ENCODE assay signal across 22 cellular contexts in the genomic region with DNA sequence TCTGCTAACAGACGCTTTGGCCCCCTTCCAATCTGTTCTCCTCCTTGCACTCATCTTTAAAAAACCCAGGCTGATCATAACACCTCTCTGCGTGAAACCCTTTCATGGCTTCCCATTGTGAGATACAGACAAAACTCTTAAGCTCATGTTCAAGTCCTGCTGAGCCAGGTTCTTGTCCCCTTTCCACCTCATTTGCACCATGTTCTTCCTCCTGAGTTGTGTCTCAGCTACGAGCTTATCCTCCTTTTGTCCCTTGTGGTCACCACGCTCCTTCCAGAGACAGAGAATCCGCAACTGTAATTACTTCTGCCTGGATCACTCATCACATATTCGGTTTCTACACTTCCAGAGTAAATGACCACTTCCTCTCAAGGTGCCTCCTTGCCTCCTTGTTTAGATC.
"Had no signal": no experiment of that assay in that cellular context is flagged by ENCODE, and none has a peak within 500 bp of the region (broad histone marks: within the 10 kb centered on the region; RNA-seq: fewer than 3 reads in every experiment).

No MANE protein-coding gene starts in this region.

- H3K4me3 Mint-ChIP-seq: IgD-negative memory B cell had no signal

- H3K4me1 Mint-ChIP-seq: IgD-negative memory B cell had no signal

- ATAC-seq: K562 had no signal

- H3K4me1 ChIP-seq: SJSA1 had no signal

- H3K27ac Mint-ChIP-seq: IgD-negative memory B cell had no signal

- DNase-seq: Kasumi-1, MM.1S, NCI-H1105 treated with DMSO at 0.1 percent for 48 hours, NCI-H1436, NCI-H187, NCI-H2029, NCI-H2081 treated with DMSO at 0.1 percent for 48 hours, NCI-H2171 treated with DMSO at 0.1 percent for 48 hours, NCI-H446, NCI-H510A, NCI-H524 treated with DMSO at 0.1 percent for 48 hours, NCI-H69, NCI-H774, Right ventricle myocardium superior, RPMI8226, SIG-M5 had no signal

- H3K27me3 ChIP-seq: SJSA1 had no signal

- H3K9me3 ChIP-seq: SJSA1 had no signal

- H3K36me3 Mint-ChIP-seq: IgD-negative memory B cell had no signal

- H3K27ac ChIP-seq: HL-60, KMS-11, SJSA1, SK-N-MC had no signal

- H3K4me3 ChIP-seq: K562, SJSA1, SK-N-MC had no signal

- H3K4me2 ChIP-seq: KMS-11 had no signal

- H3K36me3 ChIP-seq: SJSA1 had no signal

- H3K9me3 Mint-ChIP-seq: IgD-negative memory B cell had no signal
